ENCODE assay signal across 21 cellular contexts in genomic region chr15:81783076-81783475, GRCh38.
"Had no signal": no experiment of that assay in that cellular context is flagged by ENCODE, and none has a peak within 500 bp of the region (broad histone marks: within the 10 kb centered on the region; RNA-seq: fewer than 3 reads in every experiment).

No MANE protein-coding gene starts in this region.

- H3K36me3 ChIP-seq: gastroesophageal sphincter, heart left ventricle, left lung, lower lobe of right lung had no signal

- H3K27me3 ChIP-seq: foreskin keratinocyte, hepatocyte, left lung had no signal

- H3K4me1 Mint-ChIP-seq: immature natural killer cell had no signal

- DNase-seq: dermis blood vessel endothelial cell; dorsolateral prefrontal cortex; effector CD8-positive, alpha-beta T cell; effector memory CD8-positive, alpha-beta T cell; endodermal cell; erythroblast; heart left ventricle; hypothalamus; immature natural killer cell; left cardiac atrium; left lung; left ventricle myocardium superior; lower lobe of right lung; mesenchymal stem cell; mucosa of descending colon had no signal

- H3K27ac Mint-ChIP-seq: effector memory CD8-positive, alpha-beta T cell; endodermal cell; immature natural killer cell; mesothelial cell of epicardium had no signal

- H3K9me3 Mint-ChIP-seq: effector memory CD8-positive, alpha-beta T cell had no signal

- H3K36me3 Mint-ChIP-seq: immature natural killer cell had no signal

- H3K4me1 ChIP-seq: foreskin keratinocyte, heart left ventricle, left lung, lower lobe of right lung had no signal

- ATAC-seq: effector memory CD8-positive, alpha-beta T cell; foreskin keratinocyte; gastroesophageal sphincter; heart left ventricle; left cardiac atrium; left lung; left ventricle myocardium superior; lower lobe of right lung; mucosa of descending colon had no signal

- H3K4me3 Mint-ChIP-seq: effector memory CD8-positive, alpha-beta T cell; endodermal cell; immature natural killer cell; mesothelial cell of epicardium had no signal

- H3K9me3 ChIP-seq: gastroesophageal sphincter, heart left ventricle, left lung, lower lobe of right lung, mucosa of descending colon had no signal

- H3K27ac ChIP-seq: coronary artery, dorsolateral prefrontal cortex, epithelial cell of prostate, foreskin keratinocyte, gastroesophageal sphincter, heart left ventricle, hepatocyte, left lung, lower lobe of right lung had no signal

- H3K4me3 ChIP-seq: coronary artery, dorsolateral prefrontal cortex, gastroesophageal sphincter, heart left ventricle, hepatocyte, left lung, lower lobe of right lung, mucosa of descending colon had no signal
